In genomic region chr2:45255568-45255967, GRCh38 we compare ENCODE assay signal across 14 cellular contexts.
"Had no signal": no experiment of that assay in that cellular context is flagged by ENCODE, and none has a peak within 500 bp of the region (broad histone marks: within the 10 kb centered on the region; RNA-seq: fewer than 3 reads in every experiment).

No MANE protein-coding gene starts in this region.

- H3K27ac ChIP-seq: colonic mucosa, pancreas, stomach, thyroid gland had no signal

- H3K27me3 ChIP-seq: colonic mucosa, pancreas, stomach, thyroid gland had no signal

- H3K4me1 ChIP-seq: colonic mucosa, pancreas had no signal

- H3K36me3 ChIP-seq: colonic mucosa, pancreas, stomach, thyroid gland had no signal

- DNase-seq: activated CD4-positive, alpha-beta memory T cell treated with anti-CD3 and anti-CD28 coated beads, Interleukin-2, amount 10 ng/mL, durations not matched to agents 7 days and 5 days; activated CD4-positive, alpha-beta T cell treated with anti-CD3 and anti-CD28 coated beads for 1 hour; activated CD8-positive, alpha-beta memory T cell treated with anti-CD3 and anti-CD28 coated beads, Interleukin-2, amount 50 U/mL, for 4 hours; activated naive CD4-positive, alpha-beta T cell; activated naive CD8-positive, alpha-beta T cell treated with anti-CD3 and anti-CD28 coated beads, Interleukin-2, amount 50 U/mL, for 24 hours; activated T-cell treated with anti-CD3 and anti-CD28 coated beads, Interleukin-2, amount 50 U/mL, for 72 hours; colonic mucosa; effector CD4-positive, alpha-beta T cell; kidney; pancreas; retina; stimulated activated CD4-positive, alpha-beta T cell treated with anti-CD3 and anti-CD28 coated beads, Interleukin-4, amount 100 ng/mL, for 4 hours; stomach; thyroid gland had no signal

- H3K9me3 ChIP-seq: colonic mucosa, pancreas, stomach, thyroid gland had no signal

- ATAC-seq: activated naive CD8-positive, alpha-beta T cell treated with anti-CD3 and anti-CD28 coated beads, Interleukin-2, amount 50 U/mL, for 24 hours; activated T-cell treated with anti-CD3 and anti-CD28 coated beads, Interleukin-2, amount 50 U/mL, for 72 hours had no signal

- H3K4me3 ChIP-seq: colonic mucosa, pancreas, stomach, thyroid gland had no signal
